20 cellular contexts compared by ENCODE assay signal in genomic region chr2:232516556-232516955, GRCh38. TPM values are rescaled to one million over a fixed set of nuclear protein-coding genes. Genes with fewer than 3 reads are reported as not detected.
A peak's percentile ranks its signal among the peaks of the same experiment; 100 is the strongest.
DNase-seq lines count a peak whose midpoint lies in the region; ATAC-seq, FAIRE-seq and TF ChIP-seq lines count a peak whose summit lies in the region.
"Had no signal": no experiment of that assay in that cellular context is flagged by ENCODE, and none has a peak within 500 bp of the region (broad histone marks: within the 10 kb centered on the region; RNA-seq: fewer than 3 reads in every experiment).

No MANE protein-coding gene starts in this region.

- H3K18ac ChIP-seq in H1 (ENCODE audit: extremely low read depth, low read length) (no peak overlapping the region), neuronal stem cell (ENCODE audit: low read length) (no peak overlapping the region)

- H3K9ac ChIP-seq in H1 (replicated peaks in 1 of 4; ENCODE audit: extremely low read depth in 1 of 4, low read depth in 3 of 4, low read length in 3 of 4) (no peak overlapping the region), neuronal stem cell (ENCODE audit: low read depth, low read length, poor library complexity) (no peak overlapping the region)

- peak; percentile 25 for DNase-seq in A172 (ENCODE audit: low spot score)
- peak; percentile 7 for DNase-seq in Caki2 (ENCODE audit: low read depth)
- DNase-seq in H1 (ENCODE audit: low read depth in 1 of 2, low spot score in 2 of 2) = no peak
- DNase-seq in neuronal stem cell (ENCODE audit: low spot score) = no peak
- DNase-seq in stimulated activated naive CD8-positive, alpha-beta T cell treated with anti-CD3 and anti-CD28 coated beads, Interleukin-15, amount 100 ng/mL, for 72 hours = no peak
- no peak for DNase-seq in psoas muscle
- DNase-seq in stimulated activated CD4-positive, alpha-beta T cell treated with anti-CD3 and anti-CD28 coated beads, Interleukin-2, amount 100 ng/mL, for 48 hours = no peak
- DNase-seq: BE2C; C1 segment of cervical spinal cord; CD4-positive, CD25-positive, alpha-beta regulatory T cell; CD8-positive, alpha-beta memory T cell; COR-L47; DMS153; GF-D8; H7; HFFc6; IMR-90 had no signal

- CTCF ChIA-PET in H1 (lab: Charles Lee; ENCODE audit: partially characterized antibody) = interaction anchor here (1.4 to 10.6 kb wide), 4 partner anchors 8 to 79 kb away, joined by 3 to 176 read pairs (median 5); no protein-coding TSS in a partner anchor

- no peak overlapping the region for H3K4ac ChIP-seq in H1 (replicated peaks; ENCODE audit: insufficient read length, low read depth, low read length)
- H3K4ac ChIP-seq in neuronal stem cell (ENCODE audit: low read length) = no peak overlapping the region

- peaks cover 2% of the 10 kb centered on the region; the same call in 1 of the 2 replicates for H3K23me2 ChIP-seq in H1 (ENCODE audit: low read depth, low read length)

- WGBS in H1 (ENCODE audit: extremely low coverage in 1 of 2, insufficient coverage in 1 of 2, insufficient read length in 1 of 2, insufficient replicate concordance in 2 of 2, low coverage in 1 of 2, low lambda C conversion rate in 2 of 2, missing lambda C conversion rate in 1 of 2), 2 experiments = 77% methylated on average over 3 of the region's 3 CpGs; no CpG with 5 or more reads in 1 of the 2 experiments
- WGBS in neuronal stem cell (ENCODE audit: extremely low coverage in 2 of 2, insufficient read length in 2 of 2, insufficient replicate concordance in 1 of 2), 2 donors = no CpG with 5 or more reads among the region's 3 CpGs
- WGBS in psoas muscle, 3 donors = 89 to 92% (median 92%) methylated on average over 3 of the region's 3 CpGs

- peaks cover 46% of the 10 kb centered on the region for H3K27me3 Mint-ChIP-seq in stimulated activated naive CD8-positive, alpha-beta T cell treated with anti-CD3 and anti-CD28 coated beads, Interleukin-15, amount 100 ng/mL, for 72 hours

- H4K20me1 ChIP-seq in H1 (replicated peaks in 1 of 2; ENCODE audit: control insufficient read depth in 1 of 2, insufficient read depth in 2 of 2, low read length in 2 of 2) = no peaks in the 10 kb centered on the region

- H3K27me3 ChIP-seq in H1 (replicated peaks in 1 of 4; ENCODE audit: control insufficient read depth in 3 of 4, extremely low read depth in 1 of 4, insufficient read depth in 3 of 4, low read length in 3 of 4) = peaks cover 0 to 11% (median 8%) of the 10 kb centered on the region in 4 experiments; a peak in 6 of 7 replicates
- H3K27me3 ChIP-seq in neuronal stem cell (ENCODE audit: control insufficient read depth in 3 of 3, insufficient read depth in 3 of 3, low read depth in 1 of 3, low read length in 3 of 3) = peaks cover 0 to 88% (median 8%) of the 10 kb centered on the region in 3 experiments
- H3K27me3 ChIP-seq in psoas muscle (ENCODE audit: insufficient read depth in 3 of 3, low read length in 2 of 3) = no peaks in the 10 kb centered on the region
- H3K27me3 ChIP-seq: BE2C had no signal

- no peak for FAIRE-seq in H1 (lab: Jason Lieb, UNC)

- H3K4me2 ChIP-seq in H1 (ENCODE audit: insufficient read depth in 1 of 2, low read depth in 2 of 2, low read length in 2 of 2) = no peak overlapping the region
- no peak overlapping the region for H3K4me2 ChIP-seq in neuronal stem cell (ENCODE audit: insufficient read depth, low read length, poor library complexity, severe bottlenecking)
- H3K4me2 ChIP-seq: GM23338 had no signal

- no peak for TF ChIP-seq POLR2A in H1 (IDR thresholded peaks at IDR 0.05; ENCODE audit: control extremely low read depth in 1 of 2, low read depth in 2 of 2, low read length in 2 of 2)

- peaks cover 4% of the 10 kb centered on the region for H3K4me1 Mint-ChIP-seq in stimulated activated naive CD8-positive, alpha-beta T cell treated with anti-CD3 and anti-CD28 coated beads, Interleukin-15, amount 100 ng/mL, for 72 hours

- POLR2A ChIA-PET in H1 (lab: Charles Lee; ENCODE audit: partially characterized antibody) = interaction anchor here (0.7 kb wide), 1 partner anchor 44 kb away, joined by 3 read pairs; no protein-coding TSS in a partner anchor

- H3K9me3 ChIP-seq in H1 (ENCODE audit: insufficient read depth in 2 of 2, low read depth in 1 of 2, low read length in 1 of 2) (no peaks in the 10 kb centered on the region), neuronal stem cell (replicated peaks in 1 of 2; ENCODE audit: control insufficient read depth in 2 of 2, insufficient read depth in 1 of 2, low read depth in 1 of 2, low read length in 2 of 2) (no peaks in the 10 kb centered on the region), psoas muscle (no peaks in the 10 kb centered on the region)
- H3K9me3 ChIP-seq: BE2C had no signal

- H3K79me1 ChIP-seq in H1 (ENCODE audit: low read depth, low read length) = no peaks in the 10 kb centered on the region
- peaks cover 3% of the 10 kb centered on the region for H3K79me1 ChIP-seq in neuronal stem cell (ENCODE audit: low read depth, low read length)

- H3K4me1 ChIP-seq in H1 (replicated peaks in 1 of 4; ENCODE audit: control insufficient read depth in 3 of 4, insufficient read depth in 4 of 4, low read length in 3 of 4) = peaks cover 0 to 4% (median 3%) of the 10 kb centered on the region in 4 experiments; a peak in 5 of 7 replicates
- H3K4me1 ChIP-seq in neuronal stem cell (ENCODE audit: control insufficient read depth in 2 of 2, insufficient read depth in 1 of 2, low read depth in 1 of 2, low read length in 2 of 2) = peaks cover 0 to 3% of the 10 kb centered on the region in 2 donors
- peaks cover 13% of the 10 kb centered on the region for H3K4me1 ChIP-seq in psoas muscle

- intact Hi-C loops in psoas muscle (cut with DNase I) = loop anchor here in 1 of 2 donors (5.0 to 10.0 kb wide), 2 partner anchors 59 to 592 kb away; partner anchors contain the start of genes ALPI and NPPC

- H2BK120ac ChIP-seq in H1 (replicated peaks; ENCODE audit: low read depth, low read length) = no peak overlapping the region
- no peak overlapping the region for H2BK120ac ChIP-seq in neuronal stem cell (ENCODE audit: low read depth, low read length)

- H2AK5ac ChIP-seq in H1 (ENCODE audit: low read depth, low read length) (no peak overlapping the region), neuronal stem cell (ENCODE audit: low read depth, low read length) (no peak overlapping the region)

- H4K8ac ChIP-seq in H1 (ENCODE audit: extremely low read depth, insufficient read depth, low read length) (no peak overlapping the region), neuronal stem cell (ENCODE audit: low read depth, low read length) (no peak overlapping the region)

- H3K9me3 Mint-ChIP-seq in stimulated activated naive CD8-positive, alpha-beta T cell treated with anti-CD3 and anti-CD28 coated beads, Interleukin-15, amount 100 ng/mL, for 72 hours = no peaks in the 10 kb centered on the region
- H3K9me3 Mint-ChIP-seq: CD4-positive, CD25-positive, alpha-beta regulatory T cell; CD8-positive, alpha-beta memory T cell; GM23338; HFFc6 had no signal

- H2BK15ac ChIP-seq in H1 (ENCODE audit: low read length) (peak overlapping the region; percentile 61; the same call in 1 of the 2 replicates), neuronal stem cell (ENCODE audit: low read length) (peak overlapping the region; percentile 44)

- TF ChIP-seq RAD21 in H1 (IDR thresholded peaks at IDR 0.05 in 1 of 2, conservative IDR thresholded peaks at IDR 0.05 in 1 of 2; ENCODE audit: low read depth in 2 of 2, low read length in 2 of 2) = no peak

- H2BK12ac ChIP-seq in H1 (ENCODE audit: low read depth, low read length) = no peak overlapping the region
- no peak overlapping the region for H2BK12ac ChIP-seq in neuronal stem cell (ENCODE audit: low read length)

- no peak overlapping the region for H3K56ac ChIP-seq in H1 (replicated peaks; ENCODE audit: insufficient read length, low read depth, low read length)

- H3K79me2 ChIP-seq in H1 (ENCODE audit: control insufficient read depth in 1 of 2, insufficient read depth in 2 of 2, low read length in 2 of 2) = no peaks in the 10 kb centered on the region

- TF ChIP-seq CTCF in H1 (IDR thresholded peaks at IDR 0.05; ENCODE audit: control extremely low read depth in 1 of 3, insufficient read depth in 1 of 3, low read depth in 1 of 3, low read length in 3 of 3) (no peak), psoas muscle (IDR thresholded peaks at IDR 0.05) (no peak)

- no peak overlapping the region for H3K4me3 ChIP-seq in H1 (ENCODE audit: extremely low read depth in 1 of 4, insufficient read depth in 2 of 4, low read depth in 3 of 4, low read length in 4 of 4)
- no peak overlapping the region for H3K4me3 ChIP-seq in neuronal stem cell (ENCODE audit: low read length in 2 of 2)
- no peak overlapping the region for H3K4me3 ChIP-seq in psoas muscle
- H3K4me3 ChIP-seq: GM23338 had no signal

- H3K27ac Mint-ChIP-seq in stimulated activated naive CD8-positive, alpha-beta T cell treated with anti-CD3 and anti-CD28 coated beads, Interleukin-15, amount 100 ng/mL, for 72 hours = no peak overlapping the region
- H3K27ac Mint-ChIP-seq: CD4-positive, CD25-positive, alpha-beta regulatory T cell; GM23338; HFFc6 had no signal

- no peak overlapping the region for H3K23ac ChIP-seq in H1 (ENCODE audit: insufficient read length)
- no peak overlapping the region for H3K23ac ChIP-seq in neuronal stem cell (ENCODE audit: low read depth, low read length, poor library complexity)

- no peak overlapping the region for H4K5ac ChIP-seq in H1 (ENCODE audit: insufficient read length, low read depth, low read length)

- H2BK5ac ChIP-seq in H1 (ENCODE audit: low read depth, low read length) (no peak overlapping the region), neuronal stem cell (ENCODE audit: low read length) (no peak overlapping the region)

- no peak overlapping the region for H3K4me3 Mint-ChIP-seq in stimulated activated naive CD8-positive, alpha-beta T cell treated with anti-CD3 and anti-CD28 coated beads, Interleukin-15, amount 100 ng/mL, for 72 hours
- H3K4me3 Mint-ChIP-seq: CD4-positive, CD25-positive, alpha-beta regulatory T cell; CD8-positive, alpha-beta memory T cell; GM23338; HFFc6 had no signal

- H3K14ac ChIP-seq in H1 (ENCODE audit: insufficient read length) (no peak overlapping the region), neuronal stem cell (ENCODE audit: low read length) (no peak overlapping the region)

- H2AFZ ChIP-seq in H1 (ENCODE audit: low read length) (no peak overlapping the region), neuronal stem cell (ENCODE audit: low read length) (no peak overlapping the region)

- H3K36me3 ChIP-seq in H1 (ENCODE audit: control insufficient read depth in 2 of 4, insufficient read depth in 4 of 4, low read length in 3 of 4) (no peaks in the 10 kb centered on the region), neuronal stem cell (replicated peaks in 1 of 2; ENCODE audit: control insufficient read depth in 2 of 2, insufficient read depth in 2 of 2, low read length in 2 of 2) (no peaks in the 10 kb centered on the region), psoas muscle (ENCODE audit: insufficient read depth in 1 of 2, low read depth in 1 of 2) (no peaks in the 10 kb centered on the region)
- H3K36me3 ChIP-seq: BE2C had no signal

- no peak for TF ChIP-seq EP300 in H1 (IDR thresholded peaks at IDR 0.05; ENCODE audit: borderline replicate concordance in 1 of 2, low read depth in 2 of 2, low read length in 2 of 2)

- no peak overlapping the region for H2BK20ac ChIP-seq in H1 (ENCODE audit: low read length)

- H4K91ac ChIP-seq in H1 (replicated peaks; ENCODE audit: insufficient read length, low read length) = no peak overlapping the region
- H4K91ac ChIP-seq in neuronal stem cell (ENCODE audit: low read depth, low read length, poor library complexity) = no peak overlapping the region

- ATAC-seq in stimulated activated naive CD8-positive, alpha-beta T cell treated with anti-CD3 and anti-CD28 coated beads, Interleukin-15, amount 100 ng/mL, for 72 hours = no peak
- ATAC-seq in psoas muscle = no peak
- ATAC-seq: GM23338, HCT116 had no signal

- H3K27ac ChIP-seq in H1 (ENCODE audit: low read depth, low read length) (no peak overlapping the region), neuronal stem cell (replicated peaks; ENCODE audit: low read length) (no peak overlapping the region), psoas muscle (no peak overlapping the region)
- H3K27ac ChIP-seq: 22Rv1 had no signal

- in situ Hi-C loops in Caki2 (cut with HindIII; ENCODE audit: low pct_unique_long_range_greater_than_20kb, low sequenced_read_pairs) = no loop called here

RNA-seq across cellular contexts. Expression of gene PRSS56, which starts 3.6 kb away (rescaled TPM):
- total RNA-seq in A172 (2014; rRNA removed; shearing (Covaris generic)) = not detected in 2 replicates
- not detected in 2 replicates for total RNA-seq in Caki2 (2014; rRNA removed; shearing (Covaris generic); ENCODE audit: low replicate concordance)
- total RNA-seq in H1 (2021; fragmentation: NEBNext Ultra II Directional; extraction: Animal tissue kit (Norgen Biotek cat#: 25700)) = not detected in 2 replicates
- polyA plus RNA-seq in H1 (2011; rRNA removed) = 0.03 and 0.11 TPM in 2 replicates
- 0.09 TPM for polyA plus RNA-seq in H1 (2011; cell fraction: cytosol; rRNA removed)
- 0.14 TPM for polyA plus RNA-seq in H1 (2011; cell fraction: nucleus; rRNA removed)
- 0.17 TPM in 1 of 4 replicates, not detected in the others for polyA plus RNA-seq in H1 (2012, experiment 1 of 2)
- polyA plus RNA-seq in H1 (2012, experiment 2 of 2) = not detected
- not detected for polyA plus RNA-seq in H1 (2013, experiment 1 of 2)
- polyA plus RNA-seq in H1 (2013, experiment 2 of 2) = not detected
- not detected in 2 replicates for polyA minus RNA-seq in H1 (2011; rRNA and poly(A)+ RNA removed)
- not detected for polyA minus RNA-seq in H1 (2011; cell fraction: cytosol; rRNA and poly(A)+ RNA removed)
- polyA minus RNA-seq in H1 (2011; cell fraction: nucleus; rRNA and poly(A)+ RNA removed) = not detected
- not detected for polyA plus RNA-seq in neuronal stem cell (2013, experiment 1 of 2)
- not detected for polyA plus RNA-seq in neuronal stem cell (2013, experiment 2 of 2)
- 1 to 10 TPM; 2.0 to 5.0 (median 2.9) TPM for total RNA-seq in psoas muscle
- 1 to 10 TPM in 2 of 3 donors, under 1 TPM in 1; 0.82 to 3.2 (median 1.8) TPM for polyA plus RNA-seq in psoas muscle
- total RNA-seq: CD4-positive, CD25-positive, alpha-beta regulatory T cell; CD8-positive, alpha-beta memory T cell; H7; HFFc6; IMR-90 had no signal
- polyA plus RNA-seq: CD4-positive, CD25-positive, alpha-beta regulatory T cell; CD8-positive, alpha-beta memory T cell; IMR-90 had no signal

RNA-seq across cellular contexts. Expression of gene CHRND, which starts 9.4 kb away (rescaled TPM):
- not detected in 2 replicates for total RNA-seq in A172 (2014; rRNA removed; shearing (Covaris generic))
- not detected in 2 replicates for total RNA-seq in Caki2 (2014; rRNA removed; shearing (Covaris generic); ENCODE audit: low replicate concordance)
- not detected in 2 replicates for total RNA-seq in H1 (2021; fragmentation: NEBNext Ultra II Directional; extraction: Animal tissue kit (Norgen Biotek cat#: 25700))
- polyA plus RNA-seq in H1 (2011; rRNA removed) = 0.11 and 0.24 TPM in 2 replicates
- 0.21 TPM for polyA plus RNA-seq in H1 (2011; cell fraction: cytosol; rRNA removed)
- polyA plus RNA-seq in H1 (2011; cell fraction: nucleus; rRNA removed) = 0.40 TPM
- 0.09 to 0.27 TPM (median 0.13 TPM) in 3 of 4 replicates, not detected in the other for polyA plus RNA-seq in H1 (2012, experiment 1 of 2)
- 0.35 TPM for polyA plus RNA-seq in H1 (2012, experiment 2 of 2)
- polyA plus RNA-seq in H1 (2013, experiment 1 of 2) = 0.12 TPM
- 0.11 TPM for polyA plus RNA-seq in H1 (2013, experiment 2 of 2)
- polyA minus RNA-seq in H1 (2011; rRNA and poly(A)+ RNA removed) = 0.06 TPM in 1 of 2 replicates, not detected in the other
- not detected for polyA minus RNA-seq in H1 (2011; cell fraction: cytosol; rRNA and poly(A)+ RNA removed)
- not detected for polyA minus RNA-seq in H1 (2011; cell fraction: nucleus; rRNA and poly(A)+ RNA removed)
- 0.18 TPM for polyA plus RNA-seq in neuronal stem cell (2013, experiment 1 of 2)
- polyA plus RNA-seq in neuronal stem cell (2013, experiment 2 of 2) = 0.14 TPM
- total RNA-seq in psoas muscle = 100 to 1,000 TPM in 2 of 4 donors, 10 to 100 TPM in 2; 58.8 to 300 (median 97.7) TPM
- polyA plus RNA-seq in psoas muscle = 10 to 100 TPM in 2 of 3 donors, 1 to 10 TPM in 1; 6.5 to 13.5 (median 12.5) TPM
- total RNA-seq: CD4-positive, CD25-positive, alpha-beta regulatory T cell; CD8-positive, alpha-beta memory T cell; H7; HFFc6; IMR-90 had no signal
- polyA plus RNA-seq: CD4-positive, CD25-positive, alpha-beta regulatory T cell; CD8-positive, alpha-beta memory T cell; IMR-90 had no signal

RNA-seq across cellular contexts. Expression of gene CHRNG, which starts 22.9 kb away (rescaled TPM):
- total RNA-seq in A172 (2014; rRNA removed; shearing (Covaris generic)) = not detected in 2 replicates
- not detected in 2 replicates for total RNA-seq in Caki2 (2014; rRNA removed; shearing (Covaris generic); ENCODE audit: low replicate concordance)
- total RNA-seq in H1 (2021; fragmentation: NEBNext Ultra II Directional; extraction: Animal tissue kit (Norgen Biotek cat#: 25700)) = not detected in 2 replicates
- 0.05 TPM in 2 replicates for polyA plus RNA-seq in H1 (2011; rRNA removed)
- polyA plus RNA-seq in H1 (2011; cell fraction: cytosol; rRNA removed) = 0.08 TPM
- 0.14 TPM for polyA plus RNA-seq in H1 (2011; cell fraction: nucleus; rRNA removed)
- 0.09 to 0.12 TPM in 2 of 4 replicates, not detected in the others for polyA plus RNA-seq in H1 (2012, experiment 1 of 2)
- polyA plus RNA-seq in H1 (2012, experiment 2 of 2) = not detected
- polyA plus RNA-seq in H1 (2013, experiment 1 of 2) = 0.02 TPM
- not detected for polyA plus RNA-seq in H1 (2013, experiment 2 of 2)
- not detected in 2 replicates for polyA minus RNA-seq in H1 (2011; rRNA and poly(A)+ RNA removed)
- polyA minus RNA-seq in H1 (2011; cell fraction: cytosol; rRNA and poly(A)+ RNA removed) = not detected
- polyA minus RNA-seq in H1 (2011; cell fraction: nucleus; rRNA and poly(A)+ RNA removed) = not detected
- not detected for polyA plus RNA-seq in neuronal stem cell (2013, experiment 1 of 2)
- not detected for polyA plus RNA-seq in neuronal stem cell (2013, experiment 2 of 2)
- total RNA-seq in psoas muscle = 10 to 100 TPM in 2 of 4 donors, 1 to 10 TPM in 2; 2.9 to 94.1 (median 17.2) TPM
- polyA plus RNA-seq in psoas muscle = 1 to 10 TPM in 2 of 3 donors, under 1 TPM in 1; 0.68 to 7.3 (median 1.5) TPM
- total RNA-seq: CD4-positive, CD25-positive, alpha-beta regulatory T cell; CD8-positive, alpha-beta memory T cell; GM23338; H7; HFFc6; IMR-90 had no signal
- polyA plus RNA-seq: CD8-positive, alpha-beta memory T cell; GM23338; IMR-90 had no signal

RNA-seq across cellular contexts. Expression of gene ECEL1, which starts 28.9 kb away (rescaled TPM):
- not detected in 2 replicates for total RNA-seq in A172 (2014; rRNA removed; shearing (Covaris generic))
- total RNA-seq in Caki2 (2014; rRNA removed; shearing (Covaris generic); ENCODE audit: low replicate concordance) = 1.0 TPM in 1 of 2 replicates, not detected in the other
- total RNA-seq in H1 (2021; fragmentation: NEBNext Ultra II Directional; extraction: Animal tissue kit (Norgen Biotek cat#: 25700)) = 6.5 and 7.7 TPM in 2 replicates
- polyA plus RNA-seq in H1 (2011; rRNA removed) (20.2 and 27.9 TPM in 2 replicates), psoas muscle (1 to 10 TPM in 1 of 3 donors, under 1 TPM in 2; 0.45 to 1.8 (median 0.55) TPM)
- 18.1 TPM for polyA plus RNA-seq in H1 (2011; cell fraction: cytosol; rRNA removed)
- polyA plus RNA-seq in H1 (2011; cell fraction: nucleus; rRNA removed) = 86.7 TPM
- polyA plus RNA-seq in H1 (2012, experiment 1 of 2) = 5.2 to 12.4 TPM (median 10.2 TPM) in 4 replicates
- 9.9 TPM for polyA plus RNA-seq in H1 (2012, experiment 2 of 2)
- 8.7 TPM for polyA plus RNA-seq in H1 (2013, experiment 1 of 2)
- polyA plus RNA-seq in H1 (2013, experiment 2 of 2) = 7.6 TPM
- 7.0 and 9.2 TPM in 2 replicates for polyA minus RNA-seq in H1 (2011; rRNA and poly(A)+ RNA removed)
- polyA minus RNA-seq in H1 (2011; cell fraction: cytosol; rRNA and poly(A)+ RNA removed) = 7.3 TPM
- polyA minus RNA-seq in H1 (2011; cell fraction: nucleus; rRNA and poly(A)+ RNA removed) = 11.7 TPM
- polyA plus RNA-seq in neuronal stem cell (2013, experiment 1 of 2) = 8.2 TPM
- polyA plus RNA-seq in neuronal stem cell (2013, experiment 2 of 2) = 7.9 TPM
- total RNA-seq in psoas muscle = 1 to 10 TPM in 1 of 4 donors, under 1 TPM in 3; 0.32 to 1.0 (median 0.61) TPM
- total RNA-seq: CD4-positive, CD25-positive, alpha-beta regulatory T cell; CD8-positive, alpha-beta memory T cell; HFFc6; IMR-90 had no signal
- polyA plus RNA-seq: CD4-positive, CD25-positive, alpha-beta regulatory T cell; CD8-positive, alpha-beta memory T cell; IMR-90 had no signal

RNA-seq across cellular contexts. Expression of gene TIGD1, which starts 33.8 kb away (rescaled TPM):
- 11.5 and 11.8 TPM in 2 replicates for total RNA-seq in A172 (2014; rRNA removed; shearing (Covaris generic))
- 1.6 and 2.2 TPM in 2 replicates for total RNA-seq in Caki2 (2014; rRNA removed; shearing (Covaris generic); ENCODE audit: low replicate concordance)
- 7.9 and 8.3 TPM in 2 replicates for total RNA-seq in H1 (2021; fragmentation: NEBNext Ultra II Directional; extraction: Animal tissue kit (Norgen Biotek cat#: 25700))
- 4.2 and 4.7 TPM in 2 replicates for polyA plus RNA-seq in H1 (2011; rRNA removed)
- polyA plus RNA-seq in H1 (2011; cell fraction: cytosol; rRNA removed) = 6.3 TPM
- polyA plus RNA-seq in H1 (2011; cell fraction: nucleus; rRNA removed) = 7.5 TPM
- 4.8 to 7.0 TPM (median 5.5 TPM) in 4 replicates for polyA plus RNA-seq in H1 (2012, experiment 1 of 2)
- 1.2 TPM for polyA plus RNA-seq in H1 (2012, experiment 2 of 2)
- 8.7 TPM for polyA plus RNA-seq in H1 (2013, experiment 1 of 2)
- 7.2 TPM for polyA plus RNA-seq in H1 (2013, experiment 2 of 2)
- polyA minus RNA-seq in H1 (2011; rRNA and poly(A)+ RNA removed) = 5.9 and 6.4 TPM in 2 replicates
- 4.4 TPM for polyA minus RNA-seq in H1 (2011; cell fraction: cytosol; rRNA and poly(A)+ RNA removed)
- polyA minus RNA-seq in H1 (2011; cell fraction: nucleus; rRNA and poly(A)+ RNA removed) = 25.9 TPM
- 10.3 TPM for polyA plus RNA-seq in neuronal stem cell (2013, experiment 1 of 2)
- 10.3 TPM for polyA plus RNA-seq in neuronal stem cell (2013, experiment 2 of 2)
- 1 to 10 TPM; 2.3 to 4.9 (median 3.7) TPM for total RNA-seq in psoas muscle
- polyA plus RNA-seq in psoas muscle = 1 to 10 TPM; 2.6 to 6.8 (median 6.4) TPM

Comparison
In these comparisons a context has a peak if more than half of its experiments do, and no peak if none do; other contexts are left out.
1. DNase-seq: peak in A172 (single experiment) and Caki2 (single experiment); none in H1 (0 of 2), neuronal stem cell (single experiment), stimulated activated naive CD8-positive, alpha-beta T cell treated with anti-CD3 and anti-CD28 coated beads, Interleukin-15, amount 100 ng/mL, for 72 hours (0 of 2), psoas muscle (0 of 2) and stimulated activated CD4-positive, alpha-beta T cell treated with anti-CD3 and anti-CD28 coated beads, Interleukin-2, amount 100 ng/mL, for 48 hours (0 of 2).
2. RNA of gene CHRND, which starts 9.4 kb away (total RNA-seq): 58.8 to 300 TPM in psoas muscle; not detected in H1, not detected in A172 and not detected in Caki2; every median in the first group is over 10 times any median in the second.